8 cellular contexts compared by ENCODE assay signal in the genomic region with DNA sequence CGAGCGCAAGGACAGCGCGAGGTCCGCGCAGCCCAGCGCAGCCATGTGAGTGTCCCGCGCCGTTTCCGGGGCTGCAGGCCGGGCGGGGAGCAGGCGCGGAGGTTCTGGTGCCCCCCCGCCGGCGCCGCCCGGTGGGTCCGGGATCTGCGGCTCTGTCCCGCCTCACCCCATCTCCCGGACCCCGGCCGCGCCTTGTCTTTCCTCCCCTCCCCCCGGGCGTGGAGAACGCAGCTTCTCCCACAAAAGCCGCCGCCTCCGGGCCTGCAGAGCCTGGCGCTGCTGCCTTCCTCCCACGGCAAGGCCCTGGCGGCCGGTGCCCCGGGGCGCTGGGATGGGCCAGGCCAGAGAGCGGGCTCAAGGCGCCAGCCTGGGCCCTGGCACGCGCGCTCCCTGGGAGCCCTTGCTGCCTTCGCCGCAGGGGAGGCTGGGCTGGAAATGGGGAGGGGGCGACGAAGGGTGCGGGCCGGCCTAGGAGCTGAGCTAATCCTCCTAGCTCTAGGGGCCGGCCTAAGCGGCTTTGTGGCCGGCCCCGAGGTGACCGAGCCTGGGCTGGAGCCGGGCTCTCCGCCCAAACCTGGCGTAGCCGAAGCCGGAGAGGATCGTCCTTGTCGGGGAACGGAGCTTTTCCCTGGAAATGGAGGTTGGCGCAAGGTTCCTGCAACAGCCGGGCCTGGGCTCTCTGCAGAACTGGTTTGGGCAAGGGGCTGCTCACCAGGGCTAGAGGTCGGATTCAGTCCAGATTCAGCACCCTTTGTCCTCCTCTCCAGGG. TPM values are rescaled to one million over a fixed set of nuclear protein-coding genes. Genes with fewer than 3 reads are reported as not detected.
DNase-seq lines count a peak whose midpoint lies in the region; ATAC-seq and TF ChIP-seq lines count a peak whose summit lies in the region.

No MANE protein-coding gene starts in this region.

- H3K4me1 ChIP-seq in H9 (ENCODE audit: insufficient read depth, low read length) (no peaks in the 10 kb centered on the region; the same call in 1 of the 2 replicates), duodenal mucosa (ENCODE audit: control insufficient read depth in 1 of 2, insufficient read depth in 2 of 2, low read length in 2 of 2) (peaks cover 16 to 31% of the 10 kb centered on the region in 2 donors), mesenchymal stem cell (ENCODE audit: control insufficient read depth, insufficient read depth, low read depth, low read length) (peaks cover 36% of the 10 kb centered on the region)

- no CpG with 5 or more reads among the region's 66 CpGs for WGBS in H9 (ENCODE audit: extremely low coverage, insufficient read length, low lambda C conversion rate)
- 2% methylated on average over 52 of the region's 66 CpGs for WGBS in mesenchymal stem cell

- H3K36me3 ChIP-seq in SU-DHL-6 (ENCODE audit: low read length) (no peaks in the 10 kb centered on the region), duodenal mucosa (ENCODE audit: control insufficient read depth in 1 of 2, insufficient read depth in 2 of 2, low read length in 2 of 2) (no peaks in the 10 kb centered on the region), mesenchymal stem cell (ENCODE audit: control insufficient read depth in 1 of 2, insufficient read depth in 2 of 2, low read depth in 1 of 2, low read length in 2 of 2) (peaks cover 0 to 9% of the 10 kb centered on the region in 2 experiments)

- ATAC-seq in GM19395 (IDR thresholded peaks at IDR 0.05; ENCODE audit: unreplicated experiment), result no peak

- H3K4ac ChIP-seq in H9 (ENCODE audit: low read depth, low read length), result no peak overlapping the region
- peak overlapping the region; percentile 94 to 99 for H3K4ac ChIP-seq in mesenchymal stem cell (ENCODE audit: low read depth in 1 of 2, low read length in 2 of 2)

- H3K4me3 Mint-ChIP-seq in CD14-positive monocyte (peak overlapping the region; percentile 94 to 95), H9 (peak overlapping the region; percentile 58 to 83), type B pancreatic cell (peak overlapping the region; percentile 95)

- H4K5ac ChIP-seq in H9 (ENCODE audit: insufficient read length, low read depth, low read length), result no peak overlapping the region

- no peaks in the 10 kb centered on the region for H3K79me2 ChIP-seq in H9 (ENCODE audit: insufficient read depth, low read length)
- H3K79me2 ChIP-seq in SU-DHL-6 (ENCODE audit: insufficient read depth, low read length), result no peaks in the 10 kb centered on the region

- H4K91ac ChIP-seq in H9 (ENCODE audit: insufficient read length, low read depth, low read length) (no peak overlapping the region), mesenchymal stem cell (ENCODE audit: low read length) (peak overlapping the region; percentile 83)

- no peak overlapping the region for H3T11ph ChIP-seq in H9 (ENCODE audit: low read length)

- H3K4me1 Mint-ChIP-seq in CD14-positive monocyte (peaks cover 45% of the 10 kb centered on the region), H9 (peaks cover 10 to 11% of the 10 kb centered on the region in 2 experiments), type B pancreatic cell (ENCODE audit: unreplicated experiment) (peaks cover 27% of the 10 kb centered on the region)

- H3K27me3 ChIP-seq in H9 (ENCODE audit: insufficient read depth, low read length), result peaks cover 57% of the 10 kb centered on the region; the same call in 1 of the 2 replicates
- no peaks in the 10 kb centered on the region for H3K27me3 ChIP-seq in SU-DHL-6 (ENCODE audit: low read length)
- H3K27me3 ChIP-seq in duodenal mucosa (ENCODE audit: control insufficient read depth in 1 of 2, insufficient read depth in 2 of 2, low read length in 2 of 2), result peaks cover 10 to 14% of the 10 kb centered on the region in 2 donors
- H3K27me3 ChIP-seq in mesenchymal stem cell (ENCODE audit: control insufficient read depth in 1 of 2, insufficient read depth in 1 of 2, low read length in 2 of 2), result no peaks in the 10 kb centered on the region

- H3K9me3 ChIP-seq in H9 (ENCODE audit: control insufficient read depth, low read depth, low read length) (no peaks in the 10 kb centered on the region), SU-DHL-6 (ENCODE audit: insufficient read depth, low read length) (no peaks in the 10 kb centered on the region), duodenal mucosa (ENCODE audit: control insufficient read depth in 1 of 2, low read length in 2 of 2) (no peaks in the 10 kb centered on the region), mesenchymal stem cell (ENCODE audit: control insufficient read depth, low read length) (no peaks in the 10 kb centered on the region)

- DNase-seq in CD14-positive monocyte (ENCODE audit: low spot score) (no peak), H9 (no peak), mesenchymal stem cell (peak; percentile 52), type B pancreatic cell (ENCODE audit: extremely low spot score, unreplicated experiment) (peak; percentile 74), LoVo (ENCODE audit: low spot score) (no peak)

- peaks cover 20 to 22% of the 10 kb centered on the region in 2 donors for H3K36me3 Mint-ChIP-seq in CD14-positive monocyte
- H3K36me3 Mint-ChIP-seq in H9 (ENCODE audit: insufficient read depth in 1 of 3, low read depth in 3 of 3), result no peaks in the 10 kb centered on the region
- no peaks in the 10 kb centered on the region for H3K36me3 Mint-ChIP-seq in type B pancreatic cell

- H3K14ac ChIP-seq in H9 (ENCODE audit: insufficient read depth, low read length) (0 out of 2 replicates have a peak overlapping the region, but pooled peaks have one; percentile 1), mesenchymal stem cell (ENCODE audit: low read length in 2 of 2) (peak overlapping the region in 1 of 2 experiments; percentile 99)

- H4K20me1 ChIP-seq in H9 (ENCODE audit: control insufficient read depth, insufficient read depth, insufficient read length) (no peaks in the 10 kb centered on the region), SU-DHL-6 (ENCODE audit: low read depth, low read length) (no peaks in the 10 kb centered on the region)

- peaks cover 0 to 3% (median 0%) of the 10 kb centered on the region in 7 donors for H3K9me3 Mint-ChIP-seq in CD14-positive monocyte
- H3K9me3 Mint-ChIP-seq in H9, result peaks cover 0 to 4% of the 10 kb centered on the region in 2 experiments; a peak in 1 of 5 replicates
- no peaks in the 10 kb centered on the region for H3K9me3 Mint-ChIP-seq in type B pancreatic cell

- H2BK15ac ChIP-seq in H9 (ENCODE audit: low read depth, low read length) (no peak overlapping the region), mesenchymal stem cell (ENCODE audit: low read depth, poor library complexity, severe bottlenecking) (peak overlapping the region; percentile 34)

- H3K18ac ChIP-seq in H9 (ENCODE audit: insufficient read length, low read depth, low read length) (no peak overlapping the region), mesenchymal stem cell (ENCODE audit: low read depth in 1 of 2, low read length in 2 of 2) (peak overlapping the region; percentile 78 to 98)

- H3F3A ChIP-seq in SU-DHL-6 (ENCODE audit: insufficient read depth), result peaks cover 5% of the 10 kb centered on the region; the same call in 1 of the 2 replicates

- H3K56ac ChIP-seq in H9 (ENCODE audit: insufficient read length, low read depth, low read length), result no peak overlapping the region

- no peak overlapping the region for H2BK120ac ChIP-seq in H9 (ENCODE audit: low read depth, low read length, poor library complexity, severe bottlenecking)
- H2BK120ac ChIP-seq in mesenchymal stem cell (ENCODE audit: low read depth, low read length), result peak overlapping the region; percentile 89

- no peak overlapping the region for H2AK5ac ChIP-seq in H9 (ENCODE audit: insufficient read length, low read length)
- peak overlapping the region; percentile 83 for H2AK5ac ChIP-seq in mesenchymal stem cell (ENCODE audit: low read length, severe bottlenecking)

- H3K27ac ChIP-seq in H9 (ENCODE audit: insufficient read length, low read depth, low read length), result no peak overlapping the region
- H3K27ac ChIP-seq in SU-DHL-6 (ENCODE audit: low read depth, low read length), result no peak overlapping the region
- peak overlapping the region; percentile 71 for H3K27ac ChIP-seq in duodenal mucosa (ENCODE audit: low read depth, low read length)
- H3K27ac ChIP-seq in mesenchymal stem cell (ENCODE audit: low read length, poor library complexity, severe bottlenecking), result peak overlapping the region; percentile 43

- H3K23ac ChIP-seq in H9 (ENCODE audit: insufficient read length, low read depth, low read length) (no peak overlapping the region), mesenchymal stem cell (ENCODE audit: low read length in 2 of 2) (peak overlapping the region in 1 of 2 experiments; percentile 96)

- H3K9ac ChIP-seq in H9 (ENCODE audit: extremely low read depth, insufficient read length, low read length) (no peak overlapping the region), SU-DHL-6 (ENCODE audit: low read length) (peak overlapping the region; percentile 47), duodenal mucosa (ENCODE audit: low read depth in 1 of 2, low read length in 2 of 2) (peak overlapping the region; percentile 61 to 68), mesenchymal stem cell (ENCODE audit: low read length) (peak overlapping the region; percentile 96)

- H4K8ac ChIP-seq in H9 (replicated peaks; ENCODE audit: insufficient read length, low read depth, low read length), result no peak overlapping the region
- peak overlapping the region; percentile 86 for H4K8ac ChIP-seq in mesenchymal stem cell (ENCODE audit: low read length)

- H2AFZ ChIP-seq in H9 (ENCODE audit: low read length) (no peak overlapping the region), SU-DHL-6 (ENCODE audit: low read depth, low read length, severe bottlenecking) (peak overlapping the region; percentile 31), mesenchymal stem cell (ENCODE audit: low read depth, low read length) (peak overlapping the region; percentile 18)

- no peak overlapping the region for H2BK20ac ChIP-seq in H9 (ENCODE audit: low read depth, low read length, poor library complexity, severe bottlenecking)

- H2BK5ac ChIP-seq in H9 (ENCODE audit: insufficient read length, low read length) (no peak overlapping the region), mesenchymal stem cell (ENCODE audit: low read depth, low read length, poor library complexity, severe bottlenecking) (peak overlapping the region; percentile 61)

- peaks cover 8 to 25% (median 19%) of the 10 kb centered on the region in 3 donors for H3K27me3 Mint-ChIP-seq in CD14-positive monocyte (ENCODE audit: low read depth in 3 of 3)
- peaks cover 92% of the 10 kb centered on the region for H3K27me3 Mint-ChIP-seq in H9 (ENCODE audit: low read depth)
- peaks cover 21% of the 10 kb centered on the region for H3K27me3 Mint-ChIP-seq in type B pancreatic cell

- no peaks in the 10 kb centered on the region for H3K9me2 ChIP-seq in SU-DHL-6 (replicated peaks; ENCODE audit: insufficient read depth, low read length)

- H3K4me3 ChIP-seq in SU-DHL-6 (ENCODE audit: insufficient read depth, low read length, poor library complexity, severe bottlenecking) (peak overlapping the region; percentile 49), duodenal mucosa (ENCODE audit: low read depth in 1 of 2, low read length in 2 of 2) (peak overlapping the region; percentile 73 to 74), mesenchymal stem cell (ENCODE audit: insufficient read depth in 1 of 2, low read depth in 1 of 2, low read length in 2 of 2) (peak overlapping the region; percentile 87 to 96)

- H3K79me1 ChIP-seq in H9 (ENCODE audit: insufficient read depth, low read depth, low read length, poor library complexity, severe bottlenecking) (no peaks in the 10 kb centered on the region), mesenchymal stem cell (replicated peaks; ENCODE audit: low read length, poor library complexity, severe bottlenecking) (peaks cover 12% of the 10 kb centered on the region)

- H3K23me2 ChIP-seq in H9 (ENCODE audit: insufficient read length, low read depth, low read length, poor library complexity, severe bottlenecking), result peaks cover 18% of the 10 kb centered on the region

- no peak overlapping the region for H2BK12ac ChIP-seq in H9 (ENCODE audit: insufficient read length, low read depth, low read length)
- peak overlapping the region; percentile 6 to 93 for H2BK12ac ChIP-seq in mesenchymal stem cell (ENCODE audit: low read length in 2 of 2)

- peak overlapping the region; percentile 82 for H3K4me2 ChIP-seq in H9 (ENCODE audit: insufficient read depth, insufficient read length, low read length)
- peak overlapping the region; percentile 52 for H3K4me2 ChIP-seq in SU-DHL-6 (ENCODE audit: low read depth, low read length, poor library complexity, severe bottlenecking)
- H3K4me2 ChIP-seq in mesenchymal stem cell (ENCODE audit: low read length, poor library complexity, severe bottlenecking), result peak overlapping the region; percentile 97

- intact Hi-C loops in CD14-positive monocyte (cut with micrococcal nuclease), result loop anchor here (5.0 to 10.0 kb wide), 2 partner anchors 33 to 136 kb away; partner anchors contain the start of genes ACD (in 1 of the 2), C16orf86 (in 1 of the 2), CTCF (in 1 of the 2) and ENKD1 (in 1 of the 2)

- TF ChIP-seq CTCF in CD14-positive monocyte (IDR thresholded peaks at IDR 0.05), result no peak
- no peak for TF ChIP-seq CTCF in H9 (conservative IDR thresholded peaks at IDR 0.05)
- TF ChIP-seq CTCF in SU-DHL-6 (IDR thresholded peaks at IDR 0.05; ENCODE audit: insufficient read depth, low read length, poor library complexity, severe bottlenecking), result no peak
- no peak for TF ChIP-seq CTCF in type B pancreatic cell (conservative IDR thresholded peaks at IDR 0.05)

- H3K27ac Mint-ChIP-seq in CD14-positive monocyte, result peak overlapping the region; percentile 89 to 97 (median 96)
- H3K27ac Mint-ChIP-seq in H9, result no peak overlapping the region
- peak overlapping the region; percentile 88 for H3K27ac Mint-ChIP-seq in type B pancreatic cell

RNA-seq across cellular contexts. Expression of gene RIPOR1, which starts 0.4 kb away (rescaled TPM):
- polyA plus RNA-seq in CD14-positive monocyte, result 10 to 100 TPM in 1 of 2 donors, 1 to 10 TPM in 1; 8.6 to 17.5 TPM
- total RNA-seq in H9 (2021) (10.0 and 14.3 TPM in 2 replicates), type B pancreatic cell (ENCODE audit: low replicate concordance) (38.5 and 43.1 TPM in 2 replicates)
- 59.7 TPM for polyA plus RNA-seq in mesenchymal stem cell (2013, experiment 1 of 2)
- polyA plus RNA-seq in mesenchymal stem cell (2013, experiment 2 of 2), result 58.4 TPM

RNA-seq across cellular contexts. Expression of gene CTCF, which starts 33.3 kb away (rescaled TPM):
- 10 to 100 TPM in 1 of 2 donors, 1 to 10 TPM in 1; 8.4 to 17.7 TPM for polyA plus RNA-seq in CD14-positive monocyte
- total RNA-seq in H9 (2021) (87.3 and 88.5 TPM in 2 replicates), type B pancreatic cell (ENCODE audit: low replicate concordance) (48.4 and 57.8 TPM in 2 replicates)
- 19.8 TPM for polyA plus RNA-seq in mesenchymal stem cell (2013, experiment 1 of 2)
- 18.5 TPM for polyA plus RNA-seq in mesenchymal stem cell (2013, experiment 2 of 2)

RNA-seq across cellular contexts. Expression of gene AGRP, which starts 45.7 kb away (rescaled TPM):
- polyA plus RNA-seq in CD14-positive monocyte, result under 1 TPM; 0.32 to 0.54 TPM
- total RNA-seq in H9 (2021), result not detected in 2 replicates
- polyA plus RNA-seq in mesenchymal stem cell (2013, experiment 1 of 2), result not detected
- not detected for polyA plus RNA-seq in mesenchymal stem cell (2013, experiment 2 of 2)
- total RNA-seq in type B pancreatic cell (ENCODE audit: low replicate concordance), result not detected in 2 replicates

RNA-seq across cellular contexts. Expression of gene ATP6V0D1, which starts 48.1 kb away (rescaled TPM):
- 100 to 1,000 TPM; 631 to 687 TPM for polyA plus RNA-seq in CD14-positive monocyte
- total RNA-seq in H9 (2021), result 39.8 and 43.0 TPM in 2 replicates
- 140 TPM for polyA plus RNA-seq in mesenchymal stem cell (2013, experiment 1 of 2)
- polyA plus RNA-seq in mesenchymal stem cell (2013, experiment 2 of 2), result 136 TPM
- total RNA-seq in type B pancreatic cell (ENCODE audit: low replicate concordance), result 73.5 and 94.4 TPM in 2 replicates

Comparison
In these comparisons a context has a peak if more than half of its experiments do, and no peak if none do; other contexts are left out.
1. DNase-seq: peak in mesenchymal stem cell (single experiment) and type B pancreatic cell (single experiment); none in CD14-positive monocyte (single experiment), H9 (single experiment) and LoVo (single experiment).
2. H3K27ac Mint-ChIP-seq: peak in CD14-positive monocyte (7 of 7) and type B pancreatic cell (single experiment); none in H9 (0 of 3).
3. H3K27ac ChIP-seq: peak in duodenal mucosa (single experiment) and mesenchymal stem cell (single experiment); none in H9 (single experiment) and SU-DHL-6 (single experiment).
4. Peak in every context shown above with its lines, with median percentiles within 50 percentile points of each other: H3K4me3 Mint-ChIP-seq, H3K4me2 ChIP-seq and H3K4me3 ChIP-seq.